Comparison of ENCODE assay signal across 8 cellular contexts in genomic region chr20:57627972-57628650, GRCh38. TPM values are rescaled to one million over a fixed set of nuclear protein-coding genes. Genes with fewer than 3 reads are reported as not detected.
A peak's percentile ranks its signal among the peaks of the same experiment; 100 is the strongest.
DNase-seq lines count a peak whose midpoint lies in the region; ATAC-seq and TF ChIP-seq lines count a peak whose summit lies in the region.

No MANE protein-coding gene starts in this region.

- peak; percentile 35 for DNase-seq in AG08395 (ENCODE audit: low spot score)
- DNase-seq in MV-4-11 (lab: John Stamatoyannopoulos, UW) = peak; percentile 80
- peak; percentile 69 for DNase-seq in Right ventricle myocardium superior
- no peak for DNase-seq in NCI-H2029 treated with DMSO at 0.1 percent for 48 hours (lab: John Stamatoyannopoulos, UW)
- DNase-seq in GM10248 (ENCODE audit: extremely low spot score) = no peak

- H3K27ac ChIP-seq in skin epidermis = peak overlapping the region in 20 of 21 experiments; percentile 10 to 96 (median 76)

- H3K36me3 Mint-ChIP-seq in activated T-helper 17 cell treated with anti-CD3 and anti-CD28 coated beads, Interleukin-2, amount 50 U/mL, for 72 hours (ENCODE audit: low read depth) = no peaks in the 10 kb centered on the region

- no peak overlapping the region for H3K4me3 ChIP-seq in skin epidermis

- TF ChIP-seq CTCF in GM10248 (IDR thresholded peaks at IDR 0.05; ENCODE audit: control extremely low read depth, extremely low read depth, low read depth, missing control alignments) = no peak

- H3K4me3 Mint-ChIP-seq in activated T-helper 17 cell treated with anti-CD3 and anti-CD28 coated beads, Interleukin-2, amount 50 U/mL, for 72 hours = peak overlapping the region; percentile 74

- intact Hi-C loops in Right ventricle myocardium superior (cut with DNase I) = no loop called here

- peaks cover 3% of the 10 kb centered on the region for H3K27me3 Mint-ChIP-seq in activated T-helper 17 cell treated with anti-CD3 and anti-CD28 coated beads, Interleukin-2, amount 50 U/mL, for 72 hours

- H3K4me1 Mint-ChIP-seq in activated T-helper 17 cell treated with anti-CD3 and anti-CD28 coated beads, Interleukin-2, amount 50 U/mL, for 72 hours = peaks cover 20% of the 10 kb centered on the region

- peaks cover 3% of the 10 kb centered on the region for H3K9me3 Mint-ChIP-seq in activated T-helper 17 cell treated with anti-CD3 and anti-CD28 coated beads, Interleukin-2, amount 50 U/mL, for 72 hours

- POLR2A ChIA-PET in GM10248 (lab: Yijun Ruan, JAX) = no interaction called here

- peak overlapping the region; percentile 58 for H3K27ac Mint-ChIP-seq in activated T-helper 17 cell treated with anti-CD3 and anti-CD28 coated beads, Interleukin-2, amount 50 U/mL, for 72 hours

- CTCF ChIA-PET in GM10248 (lab: Yijun Ruan, JAX) = interaction anchor here (1.1 to 2.2 kb wide), 3 partner anchors 26 to 552 kb away, joined by 3 to 11 read pairs (median 6); no protein-coding TSS in a partner anchor

- ATAC-seq in activated T-helper 17 cell treated with anti-CD3 and anti-CD28 coated beads, Interleukin-2, amount 50 U/mL, for 72 hours (replicated peaks) = peak; percentile 78
- ATAC-seq in Right ventricle myocardium superior (ENCODE audit: poor library complexity) = peak; percentile 94
- ATAC-seq in HG03342 (IDR thresholded peaks at IDR 0.05; ENCODE audit: unreplicated experiment) = no peak

RNA-seq across cellular contexts. Expression of gene ZBP1, which starts 7.9 kb away (rescaled TPM):
- total RNA-seq in activated T-helper 17 cell treated with anti-CD3 and anti-CD28 coated beads, Interleukin-2, amount 50 U/mL, for 72 hours = 1 to 10 TPM; 1.0 to 1.7 TPM
- total RNA-seq in Right ventricle myocardium superior = not detected

Comparison
In these comparisons a context has a peak if more than half of its experiments do, and no peak if none do; other contexts are left out.
1. DNase-seq: peak in AG08395 (single experiment), MV-4-11 (single experiment) and Right ventricle myocardium superior (single experiment); none in NCI-H2029 treated with DMSO at 0.1 percent for 48 hours (single experiment) and GM10248 (single experiment).